ENCODE assay signal across 34 cellular contexts in genomic region chr10:85575441-85575840, GRCh38.
"Had no signal": no experiment of that assay in that cellular context is flagged by ENCODE, and none has a peak within 500 bp of the region (broad histone marks: within the 10 kb centered on the region; RNA-seq: fewer than 3 reads in every experiment).

No MANE protein-coding gene starts in this region.

- H3K27ac Mint-ChIP-seq: activated CD4-positive, alpha-beta memory T cell treated with anti-CD3 and anti-CD28 coated beads, Interleukin-2, amount 10 ng/mL, durations not matched to agents 7 days and 5 days; activated CD4-positive, alpha-beta T cell treated with anti-CD3 and anti-CD28 coated beads, Interleukin-2, amount 10 ng/mL, durations not matched to agents 7 days and 5 days; activated naive CD4-positive, alpha-beta T cell treated with anti-CD3 and anti-CD28 coated beads for 36 hours; activated naive CD4-positive, alpha-beta T cell treated with anti-CD3 and anti-CD28 coated beads, Interleukin-2, amount 50 U/mL, for 24 hours; activated naive CD8-positive, alpha-beta T cell treated with anti-CD3 and anti-CD28 coated beads for 36 hours; activated naive CD8-positive, alpha-beta T cell treated with anti-CD3 and anti-CD28 coated beads, Interleukin-2, amount 50 U/mL, for 24 hours; activated T-cell treated with anti-CD3 and anti-CD28 coated beads, Interleukin-2, amount 50 U/mL, for 24 hours; activated T-cell treated with anti-CD3 and anti-CD28 coated beads, Interleukin-2, amount 50 U/mL, for 72 hours; activated T-helper 17 cell treated with anti-CD3 and anti-CD28 coated beads, Interleukin-2, amount 50 U/mL, for 72 hours; effector memory CD8-positive, alpha-beta T cell; T-helper 17 cell; T-helper 2 cell treated with Interferon-gamma antibody and Interleukin-4, amounts not matched to agents 5 μg/mL and 100 μg/mL, for 36 hours had no signal

- H3K36me3 Mint-ChIP-seq: activated naive CD4-positive, alpha-beta T cell treated with anti-CD3 and anti-CD28 coated beads, Interleukin-2, amount 50 U/mL, for 24 hours; activated naive CD8-positive, alpha-beta T cell treated with anti-CD3 and anti-CD28 coated beads for 36 hours had no signal

- H3K4me3 ChIP-seq: adrenal gland, body of pancreas, esophagus squamous epithelium, gastroesophageal sphincter had no signal

- H3K9me3 Mint-ChIP-seq: activated CD4-positive, alpha-beta memory T cell treated with anti-CD3 and anti-CD28 coated beads, Interleukin-2, amount 10 ng/mL, durations not matched to agents 7 days and 5 days; activated CD4-positive, alpha-beta T cell treated with anti-CD3 and anti-CD28 coated beads, Interleukin-2, amount 10 ng/mL, durations not matched to agents 7 days and 5 days; activated naive CD4-positive, alpha-beta T cell treated with anti-CD3 and anti-CD28 coated beads for 36 hours; activated naive CD4-positive, alpha-beta T cell treated with anti-CD3 and anti-CD28 coated beads, Interleukin-2, amount 50 U/mL, for 24 hours; activated naive CD8-positive, alpha-beta T cell treated with anti-CD3 and anti-CD28 coated beads for 36 hours; activated naive CD8-positive, alpha-beta T cell treated with anti-CD3 and anti-CD28 coated beads, Interleukin-2, amount 50 U/mL, for 24 hours; activated T-cell treated with anti-CD3 and anti-CD28 coated beads, Interleukin-2, amount 50 U/mL, for 24 hours; activated T-cell treated with anti-CD3 and anti-CD28 coated beads, Interleukin-2, amount 50 U/mL, for 72 hours; activated T-helper 17 cell treated with anti-CD3 and anti-CD28 coated beads, Interleukin-2, amount 50 U/mL, for 72 hours; T-helper 2 cell treated with Interferon-gamma antibody and Interleukin-4, amounts not matched to agents 5 μg/mL and 100 μg/mL, for 36 hours had no signal

- H3K36me3 ChIP-seq: adrenal gland, esophagus squamous epithelium, gastroesophageal sphincter had no signal

- H3K27me3 ChIP-seq: adrenal gland, body of pancreas, esophagus squamous epithelium, gastroesophageal sphincter had no signal

- H3K27ac ChIP-seq: adrenal gland, body of pancreas, epithelial cell of prostate, esophagus squamous epithelium, gastroesophageal sphincter had no signal

- H3K4me1 ChIP-seq: adrenal gland, body of pancreas, esophagus squamous epithelium, gastroesophageal sphincter had no signal

- FAIRE-seq: colon, endometrium, endothelial cell of umbilical vein had no signal

- H3K4me3 Mint-ChIP-seq: activated CD4-positive, alpha-beta memory T cell treated with anti-CD3 and anti-CD28 coated beads, Interleukin-2, amount 10 ng/mL, durations not matched to agents 7 days and 5 days; activated CD4-positive, alpha-beta T cell treated with anti-CD3 and anti-CD28 coated beads, Interleukin-2, amount 10 ng/mL, durations not matched to agents 7 days and 5 days; activated naive CD4-positive, alpha-beta T cell treated with anti-CD3 and anti-CD28 coated beads for 36 hours; activated naive CD4-positive, alpha-beta T cell treated with anti-CD3 and anti-CD28 coated beads, Interleukin-2, amount 50 U/mL, for 24 hours; activated naive CD8-positive, alpha-beta T cell treated with anti-CD3 and anti-CD28 coated beads for 36 hours; activated naive CD8-positive, alpha-beta T cell treated with anti-CD3 and anti-CD28 coated beads, Interleukin-2, amount 50 U/mL, for 24 hours; activated T-cell treated with anti-CD3 and anti-CD28 coated beads, Interleukin-2, amount 50 U/mL, for 24 hours; activated T-cell treated with anti-CD3 and anti-CD28 coated beads, Interleukin-2, amount 50 U/mL, for 72 hours; activated T-helper 17 cell treated with anti-CD3 and anti-CD28 coated beads, Interleukin-2, amount 50 U/mL, for 72 hours; effector memory CD8-positive, alpha-beta T cell; T-helper 17 cell; T-helper 2 cell treated with Interferon-gamma antibody and Interleukin-4, amounts not matched to agents 5 μg/mL and 100 μg/mL, for 36 hours had no signal

- H3K9me3 ChIP-seq: adrenal gland, body of pancreas, esophagus squamous epithelium, gastroesophageal sphincter had no signal

- H3K4me1 Mint-ChIP-seq: activated CD4-positive, alpha-beta memory T cell treated with anti-CD3 and anti-CD28 coated beads, Interleukin-2, amount 10 ng/mL, durations not matched to agents 7 days and 5 days; activated CD4-positive, alpha-beta T cell treated with anti-CD3 and anti-CD28 coated beads, Interleukin-2, amount 10 ng/mL, durations not matched to agents 7 days and 5 days; activated naive CD4-positive, alpha-beta T cell treated with anti-CD3 and anti-CD28 coated beads, Interleukin-2, amount 50 U/mL, for 24 hours; activated naive CD8-positive, alpha-beta T cell treated with anti-CD3 and anti-CD28 coated beads for 36 hours; activated naive CD8-positive, alpha-beta T cell treated with anti-CD3 and anti-CD28 coated beads, Interleukin-2, amount 50 U/mL, for 24 hours; activated T-helper 17 cell treated with anti-CD3 and anti-CD28 coated beads, Interleukin-2, amount 50 U/mL, for 72 hours; T-helper 17 cell had no signal

- ATAC-seq: activated naive CD8-positive, alpha-beta T cell treated with anti-CD3 and anti-CD28 coated beads, Interleukin-2, amount 50 U/mL, for 24 hours; activated T-cell treated with anti-CD3 and anti-CD28 coated beads, Interleukin-2, amount 50 U/mL, for 72 hours; activated T-helper 17 cell treated with anti-CD3 and anti-CD28 coated beads, Interleukin-2, amount 50 U/mL, for 72 hours; body of pancreas; effector memory CD8-positive, alpha-beta T cell; gastroesophageal sphincter; T-helper 17 cell had no signal

- DNase-seq: activated CD4-positive, alpha-beta memory T cell treated with anti-CD3 and anti-CD28 coated beads, Interleukin-2, amount 10 ng/mL, durations not matched to agents 7 days and 5 days; activated CD4-positive, alpha-beta T cell treated with anti-CD3 and anti-CD28 coated beads for 1 hour; activated CD4-positive, alpha-beta T cell treated with anti-CD3 and anti-CD28 coated beads for 4 hours; activated CD4-positive, alpha-beta T cell treated with anti-CD3 and anti-CD28 coated beads, Interleukin-2, amount 10 ng/mL, durations not matched to agents 7 days and 5 days; activated CD4-positive, alpha-beta T cell treated with anti-CD3 and anti-CD28 coated beads, Interleukin-2, amount 50 U/mL, for 4 hours; activated CD8-positive, alpha-beta memory T cell treated with anti-CD3 and anti-CD28 coated beads, Interleukin-2, amount 50 U/mL, for 48 hours; activated effector memory CD4-positive, alpha-beta T cell treated with Interleukin-2 at 50 U/mL for 16 hours; activated naive CD4-positive, alpha-beta T cell treated with anti-CD3 and anti-CD28 coated beads for 36 hours; activated naive CD8-positive, alpha-beta T cell treated with anti-CD3 and anti-CD28 coated beads for 36 hours; activated naive CD8-positive, alpha-beta T cell treated with anti-CD3 and anti-CD28 coated beads, Interleukin-2, amount 50 U/mL, for 24 hours; activated T-cell treated with anti-CD3 and anti-CD28 coated beads for 4 hours; activated T-cell treated with anti-CD3 and anti-CD28 coated beads, Interleukin-2, amount 50 U/mL, for 24 hours; activated T-cell treated with anti-CD3 and anti-CD28 coated beads, Interleukin-2, amount 50 U/mL, for 72 hours; adrenal gland; amygdala; aorta; body of pancreas; caudate nucleus; cortex of kidney; dermis blood vessel endothelial cell; effector CD4-positive, alpha-beta T cell; effector memory CD8-positive, alpha-beta T cell; esophagus squamous epithelium; foreskin melanocyte; T-helper 1 cell; T-helper 17 cell had no signal
